Comparison of ENCODE assay signal across 16 cellular contexts in the genomic region with DNA sequence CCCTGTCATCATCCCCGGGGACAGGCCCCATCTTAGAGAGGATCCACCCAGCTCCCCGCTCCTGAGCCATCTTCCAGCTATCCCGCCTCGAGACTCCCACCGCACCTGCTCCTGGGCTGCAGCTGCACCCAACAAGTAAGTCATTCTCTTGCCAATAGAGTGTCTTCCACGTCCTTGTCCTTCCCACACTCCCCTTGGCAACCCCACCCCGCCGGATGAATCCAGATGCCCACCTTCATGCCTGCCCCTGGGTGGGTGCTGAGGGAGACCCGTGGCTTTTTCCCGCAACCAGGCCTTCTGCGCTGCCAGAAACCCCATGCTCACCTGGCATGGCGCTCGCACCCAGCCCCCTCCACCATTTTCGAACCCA. TPM values are rescaled to one million over a fixed set of nuclear protein-coding genes. Genes with fewer than 3 reads are reported as not detected.
DNase-seq lines count a peak whose midpoint lies in the region; ATAC-seq lines count a peak whose summit lies in the region.
"Had no signal": no experiment of that assay in that cellular context is flagged by ENCODE, and none has a peak within 500 bp of the region (broad histone marks: within the 10 kb centered on the region; RNA-seq: fewer than 3 reads in every experiment).

No MANE protein-coding gene starts in this region.

- peaks cover 22% of the 10 kb centered on the region for H3K4me1 Mint-ChIP-seq in T-helper 2 cell treated with Interferon-gamma antibody and Interleukin-4, amounts not matched to agents 5 μg/mL and 100 μg/mL, for 36 hours (ENCODE audit: low read depth)
- H3K4me1 Mint-ChIP-seq in CD8-positive, alpha-beta memory T cell, result peaks cover 18 to 23% (median 18%) of the 10 kb centered on the region in 3 donors
- peaks cover 27% of the 10 kb centered on the region for H3K4me1 Mint-ChIP-seq in activated T-helper 1 cell treated with anti-CD3 and anti-CD28 coated beads, Interleukin-12 subunit alpha, Interleukin-12 subunit beta, Interleukin-2, Interleukin-4 antibody, amounts not matched to agents 30 ng/mL and 10 ng/mL and 1 ng/mL, durations not matched to agents 14 hours and 24 hours and 36 hours (ENCODE audit: low read depth)
- peaks cover 33 to 40% of the 10 kb centered on the region in 2 donors for H3K4me1 Mint-ChIP-seq in natural killer cell treated with Interleukin-12 subunit alpha and Interleukin-12 subunit beta and Interleukin-15 and Interleukin-18, amount 100 ng/mL, for 72 hours (ENCODE audit: low read depth in 2 of 2)

- H3K9me3 ChIP-seq in CD8-positive, alpha-beta memory T cell (ENCODE audit: low read length), result no peaks in the 10 kb centered on the region

- intact Hi-C loops in activated T-helper 1 cell treated with anti-CD3 and anti-CD28 coated beads, Interleukin-12 subunit alpha, Interleukin-12 subunit beta, Interleukin-2, Interleukin-4 antibody, amounts not matched to agents 30 ng/mL and 10 ng/mL and 1 ng/mL, durations not matched to agents 14 hours and 24 hours and 36 hours (cut with micrococcal nuclease), result loop anchor here (1.0 kb wide), 1 partner anchor 11 kb away; no protein-coding TSS in a partner anchor

- ATAC-seq in natural killer cell treated with Interleukin-12 subunit alpha and Interleukin-12 subunit beta and Interleukin-15 and Interleukin-18, amount 100 ng/mL, for 72 hours, result no peak
- ATAC-seq: left cardiac atrium, Panc1 had no signal

- H3K4me3 Mint-ChIP-seq in T-helper 2 cell treated with Interferon-gamma antibody and Interleukin-4, amounts not matched to agents 5 μg/mL and 100 μg/mL, for 36 hours, result peak overlapping the region; percentile 65
- peak overlapping the region in 6 of 7 donors; percentile 37 to 72 (median 63) for H3K4me3 Mint-ChIP-seq in CD8-positive, alpha-beta memory T cell
- H3K4me3 Mint-ChIP-seq in activated T-helper 1 cell treated with anti-CD3 and anti-CD28 coated beads, Interleukin-12 subunit alpha, Interleukin-12 subunit beta, Interleukin-2, Interleukin-4 antibody, amounts not matched to agents 30 ng/mL and 10 ng/mL and 1 ng/mL, durations not matched to agents 14 hours and 24 hours and 36 hours, result peak overlapping the region; percentile 41
- peak overlapping the region; percentile 75 for H3K4me3 Mint-ChIP-seq in natural killer cell treated with Interleukin-12 subunit alpha and Interleukin-12 subunit beta and Interleukin-15 and Interleukin-18, amount 100 ng/mL, for 72 hours
- H3K4me3 Mint-ChIP-seq: type B pancreatic cell had no signal

- peaks cover 9% of the 10 kb centered on the region for H3K9me3 Mint-ChIP-seq in T-helper 2 cell treated with Interferon-gamma antibody and Interleukin-4, amounts not matched to agents 5 μg/mL and 100 μg/mL, for 36 hours
- peaks cover 0 to 2% (median 0%) of the 10 kb centered on the region in 5 donors for H3K9me3 Mint-ChIP-seq in CD8-positive, alpha-beta memory T cell
- H3K9me3 Mint-ChIP-seq in activated T-helper 1 cell treated with anti-CD3 and anti-CD28 coated beads, Interleukin-12 subunit alpha, Interleukin-12 subunit beta, Interleukin-2, Interleukin-4 antibody, amounts not matched to agents 30 ng/mL and 10 ng/mL and 1 ng/mL, durations not matched to agents 14 hours and 24 hours and 36 hours, result peaks cover 11% of the 10 kb centered on the region
- H3K9me3 Mint-ChIP-seq in natural killer cell treated with Interleukin-12 subunit alpha and Interleukin-12 subunit beta and Interleukin-15 and Interleukin-18, amount 100 ng/mL, for 72 hours, result peaks cover 6% of the 10 kb centered on the region
- H3K9me3 Mint-ChIP-seq: type B pancreatic cell had no signal

- H3K36me3 Mint-ChIP-seq in T-helper 2 cell treated with Interferon-gamma antibody and Interleukin-4, amounts not matched to agents 5 μg/mL and 100 μg/mL, for 36 hours (ENCODE audit: low read depth), result peaks cover 4% of the 10 kb centered on the region
- peaks cover 0 to 2% (median 0%) of the 10 kb centered on the region in 3 donors for H3K36me3 Mint-ChIP-seq in CD8-positive, alpha-beta memory T cell
- H3K36me3 Mint-ChIP-seq in activated T-helper 1 cell treated with anti-CD3 and anti-CD28 coated beads, Interleukin-12 subunit alpha, Interleukin-12 subunit beta, Interleukin-2, Interleukin-4 antibody, amounts not matched to agents 30 ng/mL and 10 ng/mL and 1 ng/mL, durations not matched to agents 14 hours and 24 hours and 36 hours (ENCODE audit: low read depth), result peaks cover 4% of the 10 kb centered on the region
- peaks cover 10% of the 10 kb centered on the region for H3K36me3 Mint-ChIP-seq in natural killer cell treated with Interleukin-12 subunit alpha and Interleukin-12 subunit beta and Interleukin-15 and Interleukin-18, amount 100 ng/mL, for 72 hours
- H3K36me3 Mint-ChIP-seq: type B pancreatic cell had no signal

- H3K36me3 ChIP-seq in CD8-positive, alpha-beta memory T cell (ENCODE audit: insufficient read depth, low read length), result no peaks in the 10 kb centered on the region

- no peaks in the 10 kb centered on the region for H3K27me3 ChIP-seq in CD8-positive, alpha-beta memory T cell (ENCODE audit: insufficient read depth, low read length, poor library complexity, severe bottlenecking)

- CTCF ChIA-PET in CD8-positive, alpha-beta memory T cell (lab: Charles Lee), result interaction anchor here (1.0 to 1.2 kb wide), 2 partner anchors 16 to 25 kb away, joined by 3 to 4 read pairs; no protein-coding TSS in a partner anchor

- DNase-seq in T-helper 2 cell treated with Interferon-gamma antibody and Interleukin-4, amounts not matched to agents 5 μg/mL and 100 μg/mL, for 36 hours (ENCODE audit: low spot score), result no peak
- DNase-seq in T-helper 2 cell, result no peak
- DNase-seq in CD8-positive, alpha-beta memory T cell, result peak in 1 of 5 donors; percentile 40
- no peak for DNase-seq in activated T-helper 1 cell treated with anti-CD3 and anti-CD28 coated beads, Interleukin-12 subunit alpha, Interleukin-12 subunit beta, Interleukin-2, Interleukin-4 antibody, amounts not matched to agents 30 ng/mL and 10 ng/mL and 1 ng/mL, durations not matched to agents 14 hours and 24 hours and 36 hours (ENCODE audit: low spot score)
- no peak for DNase-seq in natural killer cell treated with Interleukin-12 subunit alpha and Interleukin-12 subunit beta and Interleukin-15 and Interleukin-18, amount 100 ng/mL, for 72 hours (ENCODE audit: low spot score)
- DNase-seq in NCI-H2171 (lab: John Stamatoyannopoulos, UW), result no peak
- DNase-seq in mesenteric fat pad (ENCODE audit: low spot score), result no peak
- DNase-seq in glomerular visceral epithelial cell (ENCODE audit: extremely low spot score), result no peak
- DNase-seq: left cardiac atrium, NCI-H1048, NCI-H2107, NCI-H82 had no signal

- peak overlapping the region; percentile 63 for H3K27ac Mint-ChIP-seq in T-helper 2 cell treated with Interferon-gamma antibody and Interleukin-4, amounts not matched to agents 5 μg/mL and 100 μg/mL, for 36 hours
- peak overlapping the region in 3 of 8 donors; percentile 8 to 58 (median 51) for H3K27ac Mint-ChIP-seq in CD8-positive, alpha-beta memory T cell
- H3K27ac Mint-ChIP-seq in activated T-helper 1 cell treated with anti-CD3 and anti-CD28 coated beads, Interleukin-12 subunit alpha, Interleukin-12 subunit beta, Interleukin-2, Interleukin-4 antibody, amounts not matched to agents 30 ng/mL and 10 ng/mL and 1 ng/mL, durations not matched to agents 14 hours and 24 hours and 36 hours, result no peak overlapping the region
- peak overlapping the region; percentile 85 to 97 for H3K27ac Mint-ChIP-seq in natural killer cell treated with Interleukin-12 subunit alpha and Interleukin-12 subunit beta and Interleukin-15 and Interleukin-18, amount 100 ng/mL, for 72 hours
- H3K27ac Mint-ChIP-seq: type B pancreatic cell had no signal

- no peak overlapping the region for H3K27ac ChIP-seq in CD8-positive, alpha-beta memory T cell (ENCODE audit: low read depth, low read length)
- H3K27ac ChIP-seq: VCaP had no signal

- H3K4me1 ChIP-seq in CD8-positive, alpha-beta memory T cell (ENCODE audit: insufficient read depth, low read length), result peaks cover 15% of the 10 kb centered on the region
- H3K4me1 ChIP-seq: parathyroid adenoma had no signal

- POLR2A ChIA-PET in CD8-positive, alpha-beta memory T cell (lab: Charles Lee), result interaction anchor here (1.0 kb wide), 1 partner anchor 11 kb away, joined by 4 read pairs; a partner anchor contains a TSS

- peaks cover 5% of the 10 kb centered on the region for H3K27me3 Mint-ChIP-seq in T-helper 2 cell treated with Interferon-gamma antibody and Interleukin-4, amounts not matched to agents 5 μg/mL and 100 μg/mL, for 36 hours (ENCODE audit: low read depth)
- H3K27me3 Mint-ChIP-seq in CD8-positive, alpha-beta memory T cell, result peaks cover 4 to 16% of the 10 kb centered on the region in 2 donors
- H3K27me3 Mint-ChIP-seq in activated T-helper 1 cell treated with anti-CD3 and anti-CD28 coated beads, Interleukin-12 subunit alpha, Interleukin-12 subunit beta, Interleukin-2, Interleukin-4 antibody, amounts not matched to agents 30 ng/mL and 10 ng/mL and 1 ng/mL, durations not matched to agents 14 hours and 24 hours and 36 hours (ENCODE audit: insufficient read depth), result peaks cover 9% of the 10 kb centered on the region
- H3K27me3 Mint-ChIP-seq in natural killer cell treated with Interleukin-12 subunit alpha and Interleukin-12 subunit beta and Interleukin-15 and Interleukin-18, amount 100 ng/mL, for 72 hours, result no peaks in the 10 kb centered on the region
- H3K27me3 Mint-ChIP-seq: type B pancreatic cell had no signal

- H3K4me3 ChIP-seq in CD8-positive, alpha-beta memory T cell (ENCODE audit: low read length), result no peak overlapping the region

RNA-seq across cellular contexts. Expression of a gene that starts 11.1 kb away (rescaled TPM):
- 10 to 100 TPM; 46.9 to 49.8 TPM for total RNA-seq in CD8-positive, alpha-beta memory T cell
- polyA plus RNA-seq in CD8-positive, alpha-beta memory T cell, result 15.7 TPM
- 33.9 and 39.7 TPM in 2 replicates for total RNA-seq in activated T-helper 1 cell treated with anti-CD3 and anti-CD28 coated beads, Interleukin-12 subunit alpha, Interleukin-12 subunit beta, Interleukin-2, Interleukin-4 antibody, amounts not matched to agents 30 ng/mL and 10 ng/mL and 1 ng/mL, durations not matched to agents 14 hours and 24 hours and 36 hours
- total RNA-seq in natural killer cell treated with Interleukin-12 subunit alpha and Interleukin-12 subunit beta and Interleukin-15 and Interleukin-18, amount 100 ng/mL, for 72 hours, result 10 to 100 TPM; 43.0 to 64.8 TPM
- total RNA-seq in mesenteric fat pad, result 50.9 TPM

RNA-seq across cellular contexts. Expression of a gene that starts 29.5 kb away (rescaled TPM):
- 1 to 10 TPM; 7.5 to 9.9 TPM for total RNA-seq in CD8-positive, alpha-beta memory T cell
- polyA plus RNA-seq in CD8-positive, alpha-beta memory T cell, result 0.68 TPM
- 21.4 and 23.9 TPM in 2 replicates for total RNA-seq in activated T-helper 1 cell treated with anti-CD3 and anti-CD28 coated beads, Interleukin-12 subunit alpha, Interleukin-12 subunit beta, Interleukin-2, Interleukin-4 antibody, amounts not matched to agents 30 ng/mL and 10 ng/mL and 1 ng/mL, durations not matched to agents 14 hours and 24 hours and 36 hours
- 1 to 10 TPM in 1 of 2 donors, under 1 TPM in 1; 0.93 to 2.1 TPM for total RNA-seq in natural killer cell treated with Interleukin-12 subunit alpha and Interleukin-12 subunit beta and Interleukin-15 and Interleukin-18, amount 100 ng/mL, for 72 hours
- total RNA-seq in mesenteric fat pad, result 59.9 TPM
